ENCODE assay signal across 1 cellular context in the genomic region with DNA sequence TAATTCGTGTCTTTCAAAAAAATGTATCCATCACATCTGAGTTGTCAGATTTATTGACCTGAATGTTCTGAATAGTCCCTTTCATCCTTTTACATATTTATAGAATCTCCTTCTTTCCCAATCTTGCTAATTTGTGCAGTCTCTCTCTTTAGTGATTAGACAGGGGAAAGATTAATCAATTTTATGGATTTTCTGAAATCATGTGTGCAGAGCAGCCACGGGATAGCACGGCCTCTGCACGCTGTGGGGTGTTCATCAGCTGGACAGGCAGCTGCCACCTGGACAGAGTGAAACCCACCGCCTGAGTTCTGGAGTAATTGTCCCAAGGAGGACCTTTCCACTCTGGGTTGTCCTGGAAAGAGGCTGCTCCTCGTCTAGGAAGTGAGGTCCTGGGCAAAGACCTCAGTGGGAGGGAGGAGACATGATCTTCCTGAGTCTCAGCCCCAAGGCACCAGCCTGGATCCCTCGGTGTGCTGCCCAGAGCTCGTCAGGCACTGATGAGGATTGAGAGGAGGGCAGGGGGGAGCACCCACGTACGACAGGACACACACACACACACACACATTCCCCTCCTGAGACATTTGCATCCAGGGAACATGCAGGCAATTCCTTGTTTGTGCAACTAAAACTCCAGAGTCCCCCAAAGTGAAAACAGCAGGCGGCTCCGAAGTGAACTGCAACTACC.
TF ChIP-seq lines count a peak whose summit lies in the region.

No MANE protein-coding gene starts in this region.

TF ChIP-seq in HepG2, 621 proteins besides CTCF, POLR2A, EP300 and RAD21 (continued from another document and continues in another):
- TF ChIP-seq, protein P1, sequence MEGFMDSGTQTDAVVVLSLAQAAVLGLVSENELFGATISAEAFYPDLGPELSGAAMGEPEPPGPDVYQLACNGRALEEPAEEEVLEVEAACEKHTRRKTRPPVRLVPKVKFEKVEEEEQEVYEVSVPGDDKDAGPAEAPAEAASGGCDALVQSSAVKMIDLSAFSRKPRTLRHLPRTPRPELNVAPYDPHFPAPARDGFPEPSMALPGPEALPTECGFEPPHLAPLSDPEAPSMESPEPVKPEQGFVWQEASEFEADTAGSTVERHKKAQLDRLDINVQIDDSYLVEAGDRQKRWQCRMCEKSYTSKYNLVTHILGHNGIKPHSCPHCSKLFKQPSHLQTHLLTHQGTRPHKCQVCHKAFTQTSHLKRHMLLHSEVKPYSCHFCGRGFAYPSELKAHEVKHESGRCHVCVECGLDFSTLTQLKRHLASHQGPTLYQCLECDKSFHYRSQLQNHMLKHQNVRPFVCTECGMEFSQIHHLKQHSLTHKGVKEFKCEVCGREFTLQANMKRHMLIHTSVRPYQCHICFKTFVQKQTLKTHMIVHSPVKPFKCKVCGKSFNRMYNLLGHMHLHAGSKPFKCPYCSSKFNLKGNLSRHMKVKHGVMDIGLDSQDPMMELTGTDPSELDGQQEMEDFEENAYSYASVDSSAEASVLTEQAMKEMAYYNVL (CRISPR knock-in tag; IDR thresholded peaks at IDR 0.05; ENCODE audit: borderline replicate concordance), result 0 out of 2 replicates have a peak, but pooled peaks have one; percentile 6
- TF ChIP-seq SMYD3 (CRISPR knock-in tag; IDR thresholded peaks at IDR 0.05) (no peak), ZNF224 (CRISPR knock-in tag; IDR thresholded peaks at IDR 0.05) (no peak), GFI1 (CRISPR knock-in tag; IDR thresholded peaks at IDR 0.05; ENCODE audit: borderline replicate concordance) (0 out of 2 replicates have a peak, but pooled peaks have one; percentile 9), RFXANK (CRISPR knock-in tag; IDR thresholded peaks at IDR 0.05) (no peak), ZNF34 (CRISPR knock-in tag; IDR thresholded peaks at IDR 0.05; ENCODE audit: borderline replicate concordance) (no peak), GPN1 (CRISPR knock-in tag; IDR thresholded peaks at IDR 0.05; ENCODE audit: borderline replicate concordance) (no peak), ZNF746 (CRISPR knock-in tag; IDR thresholded peaks at IDR 0.05) (0 out of 2 replicates have a peak, but pooled peaks have one; percentile 23), TARDBP (CRISPR knock-in tag; IDR thresholded peaks at IDR 0.05) (0 out of 2 replicates have a peak, but pooled peaks have one; percentile 11), NONO (IDR thresholded peaks at IDR 0.05) (no peak), NONO (CRISPR knock-in tag; conservative IDR thresholded peaks at IDR 0.05) (no peak), ZSCAN9 (CRISPR knock-in tag; IDR thresholded peaks at IDR 0.05; ENCODE audit: borderline replicate concordance) (0 out of 2 replicates have a peak, but pooled peaks have one; percentile 32), CCDC6 (CRISPR knock-in tag; IDR thresholded peaks at IDR 0.05) (peak; percentile 35; the same call in 1 of the 2 replicates), CEBPG (CRISPR knock-in tag; IDR thresholded peaks at IDR 0.05) (peak; percentile 23; the same call in 1 of the 2 replicates), ZNF20 (CRISPR knock-in tag; IDR thresholded peaks at IDR 0.05) (no peak), ATRX (CRISPR knock-in tag; IDR thresholded peaks at IDR 0.05; ENCODE audit: borderline replicate concordance) (no peak), ZSCAN31 (CRISPR knock-in tag; IDR thresholded peaks at IDR 0.05; ENCODE audit: low read depth) (no peak), ZBTB7B (CRISPR knock-in tag; IDR thresholded peaks at IDR 0.05) (0 out of 2 replicates have a peak, but pooled peaks have one; percentile 10), NFKB2 (CRISPR knock-in tag; IDR thresholded peaks at IDR 0.05; ENCODE audit: borderline replicate concordance) (peak; percentile 28; the same call in 1 of the 2 replicates), TAF1 (CRISPR knock-in tag; IDR thresholded peaks at IDR 0.05) (peak; percentile 46; the same call in 1 of the 2 replicates), TCF12 (IDR thresholded peaks at IDR 0.05) (no peak), TCF12 (CRISPR knock-in tag; IDR thresholded peaks at IDR 0.05) (no peak), SATB2 (CRISPR knock-in tag; IDR thresholded peaks at IDR 0.05) (0 out of 2 replicates have a peak, but pooled peaks have one; percentile 37), MED8 (CRISPR knock-in tag; IDR thresholded peaks at IDR 0.05; ENCODE audit: insufficient replicate concordance) (peak; percentile 66), RXRA (CRISPR knock-in tag; IDR thresholded peaks at IDR 0.05) (peak; percentile 33; the same call in 1 of the 2 replicates), MBD4 (IDR thresholded peaks at IDR 0.05; ENCODE audit: borderline replicate concordance, low read length) (no peak), HOXA3 (CRISPR knock-in tag; IDR thresholded peaks at IDR 0.05) (peak; percentile 13; the same call in 1 of the 2 replicates), RFX1 (IDR thresholded peaks at IDR 0.05) (no peak), HIVEP1 (CRISPR knock-in tag; IDR thresholded peaks at IDR 0.05) (0 out of 2 replicates have a peak, but pooled peaks have one; percentile 31), FOXP1 (IDR thresholded peaks at IDR 0.05) (no peak), FOXP1 (CRISPR knock-in tag; IDR thresholded peaks at IDR 0.05) (peak; percentile 5; the same call in 1 of the 2 replicates), ZNF552 (CRISPR knock-in tag; IDR thresholded peaks at IDR 0.05; ENCODE audit: borderline replicate concordance) (no peak), CREM (IDR thresholded peaks at IDR 0.05) (peak; percentile 76), CREM (CRISPR knock-in tag; IDR thresholded peaks at IDR 0.05) (no peak), ZNF180 (CRISPR knock-in tag; IDR thresholded peaks at IDR 0.05; ENCODE audit: borderline replicate concordance, low read depth) (no peak), SP1 (IDR thresholded peaks at IDR 0.05) (no peak), SP1 (CRISPR knock-in tag; IDR thresholded peaks at IDR 0.05) (no peak), KAT2B (IDR thresholded peaks at IDR 0.05; ENCODE audit: borderline replicate concordance, low read depth, low read length) (peak; percentile 90)
- TF ChIP-seq, protein P2, sequence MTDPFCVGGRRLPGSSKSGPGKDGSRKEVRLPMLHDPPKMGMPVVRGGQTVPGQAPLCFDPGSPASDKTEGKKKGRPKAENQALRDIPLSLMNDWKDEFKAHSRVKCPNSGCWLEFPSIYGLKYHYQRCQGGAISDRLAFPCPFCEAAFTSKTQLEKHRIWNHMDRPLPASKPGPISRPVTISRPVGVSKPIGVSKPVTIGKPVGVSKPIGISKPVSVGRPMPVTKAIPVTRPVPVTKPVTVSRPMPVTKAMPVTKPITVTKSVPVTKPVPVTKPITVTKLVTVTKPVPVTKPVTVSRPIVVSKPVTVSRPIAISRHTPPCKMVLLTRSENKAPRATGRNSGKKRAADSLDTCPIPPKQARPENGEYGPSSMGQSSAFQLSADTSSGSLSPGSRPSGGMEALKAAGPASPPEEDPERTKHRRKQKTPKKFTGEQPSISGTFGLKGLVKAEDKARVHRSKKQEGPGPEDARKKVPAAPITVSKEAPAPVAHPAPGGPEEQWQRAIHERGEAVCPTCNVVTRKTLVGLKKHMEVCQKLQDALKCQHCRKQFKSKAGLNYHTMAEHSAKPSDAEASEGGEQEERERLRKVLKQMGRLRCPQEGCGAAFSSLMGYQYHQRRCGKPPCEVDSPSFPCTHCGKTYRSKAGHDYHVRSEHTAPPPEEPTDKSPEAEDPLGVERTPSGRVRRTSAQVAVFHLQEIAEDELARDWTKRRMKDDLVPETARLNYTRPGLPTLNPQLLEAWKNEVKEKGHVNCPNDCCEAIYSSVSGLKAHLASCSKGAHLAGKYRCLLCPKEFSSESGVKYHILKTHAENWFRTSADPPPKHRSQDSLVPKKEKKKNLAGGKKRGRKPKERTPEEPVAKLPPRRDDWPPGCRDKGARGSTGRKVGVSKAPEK (CRISPR knock-in tag; IDR thresholded peaks at IDR 0.05; ENCODE audit: borderline replicate concordance), result no peak
- TF ChIP-seq, protein P3, sequence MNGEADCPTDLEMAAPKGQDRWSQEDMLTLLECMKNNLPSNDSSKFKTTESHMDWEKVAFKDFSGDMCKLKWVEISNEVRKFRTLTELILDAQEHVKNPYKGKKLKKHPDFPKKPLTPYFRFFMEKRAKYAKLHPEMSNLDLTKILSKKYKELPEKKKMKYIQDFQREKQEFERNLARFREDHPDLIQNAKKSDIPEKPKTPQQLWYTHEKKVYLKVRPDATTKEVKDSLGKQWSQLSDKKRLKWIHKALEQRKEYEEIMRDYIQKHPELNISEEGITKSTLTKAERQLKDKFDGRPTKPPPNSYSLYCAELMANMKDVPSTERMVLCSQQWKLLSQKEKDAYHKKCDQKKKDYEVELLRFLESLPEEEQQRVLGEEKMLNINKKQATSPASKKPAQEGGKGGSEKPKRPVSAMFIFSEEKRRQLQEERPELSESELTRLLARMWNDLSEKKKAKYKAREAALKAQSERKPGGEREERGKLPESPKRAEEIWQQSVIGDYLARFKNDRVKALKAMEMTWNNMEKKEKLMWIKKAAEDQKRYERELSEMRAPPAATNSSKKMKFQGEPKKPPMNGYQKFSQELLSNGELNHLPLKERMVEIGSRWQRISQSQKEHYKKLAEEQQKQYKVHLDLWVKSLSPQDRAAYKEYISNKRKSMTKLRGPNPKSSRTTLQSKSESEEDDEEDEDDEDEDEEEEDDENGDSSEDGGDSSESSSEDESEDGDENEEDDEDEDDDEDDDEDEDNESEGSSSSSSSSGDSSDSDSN (CRISPR knock-in tag; IDR thresholded peaks at IDR 0.05), result 0 out of 2 replicates have a peak, but pooled peaks have one; percentile 12
- TF ChIP-seq, protein P4, sequence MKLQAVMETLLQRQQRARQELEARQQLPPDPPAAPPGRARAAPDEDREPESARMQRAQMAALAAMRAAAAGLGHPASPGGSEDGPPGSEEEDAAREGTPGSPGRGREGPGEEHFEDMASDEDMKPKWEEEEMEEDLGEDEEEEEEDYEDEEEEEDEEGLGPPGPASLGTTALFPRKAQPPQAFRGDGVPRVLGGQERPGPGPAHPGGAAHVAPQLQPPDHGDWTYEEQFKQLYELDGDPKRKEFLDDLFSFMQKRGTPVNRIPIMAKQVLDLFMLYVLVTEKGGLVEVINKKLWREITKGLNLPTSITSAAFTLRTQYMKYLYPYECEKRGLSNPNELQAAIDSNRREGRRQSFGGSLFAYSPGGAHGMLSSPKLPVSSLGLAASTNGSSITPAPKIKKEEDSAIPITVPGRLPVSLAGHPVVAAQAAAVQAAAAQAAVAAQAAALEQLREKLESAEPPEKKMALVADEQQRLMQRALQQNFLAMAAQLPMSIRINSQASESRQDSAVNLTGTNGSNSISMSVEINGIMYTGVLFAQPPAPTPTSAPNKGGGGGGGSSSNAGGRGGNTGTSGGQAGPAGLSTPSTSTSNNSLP (IDR thresholded peaks at IDR 0.05; ENCODE audit: low read depth, low read length), result peak; percentile 72
- TF ChIP-seq, protein P5, sequence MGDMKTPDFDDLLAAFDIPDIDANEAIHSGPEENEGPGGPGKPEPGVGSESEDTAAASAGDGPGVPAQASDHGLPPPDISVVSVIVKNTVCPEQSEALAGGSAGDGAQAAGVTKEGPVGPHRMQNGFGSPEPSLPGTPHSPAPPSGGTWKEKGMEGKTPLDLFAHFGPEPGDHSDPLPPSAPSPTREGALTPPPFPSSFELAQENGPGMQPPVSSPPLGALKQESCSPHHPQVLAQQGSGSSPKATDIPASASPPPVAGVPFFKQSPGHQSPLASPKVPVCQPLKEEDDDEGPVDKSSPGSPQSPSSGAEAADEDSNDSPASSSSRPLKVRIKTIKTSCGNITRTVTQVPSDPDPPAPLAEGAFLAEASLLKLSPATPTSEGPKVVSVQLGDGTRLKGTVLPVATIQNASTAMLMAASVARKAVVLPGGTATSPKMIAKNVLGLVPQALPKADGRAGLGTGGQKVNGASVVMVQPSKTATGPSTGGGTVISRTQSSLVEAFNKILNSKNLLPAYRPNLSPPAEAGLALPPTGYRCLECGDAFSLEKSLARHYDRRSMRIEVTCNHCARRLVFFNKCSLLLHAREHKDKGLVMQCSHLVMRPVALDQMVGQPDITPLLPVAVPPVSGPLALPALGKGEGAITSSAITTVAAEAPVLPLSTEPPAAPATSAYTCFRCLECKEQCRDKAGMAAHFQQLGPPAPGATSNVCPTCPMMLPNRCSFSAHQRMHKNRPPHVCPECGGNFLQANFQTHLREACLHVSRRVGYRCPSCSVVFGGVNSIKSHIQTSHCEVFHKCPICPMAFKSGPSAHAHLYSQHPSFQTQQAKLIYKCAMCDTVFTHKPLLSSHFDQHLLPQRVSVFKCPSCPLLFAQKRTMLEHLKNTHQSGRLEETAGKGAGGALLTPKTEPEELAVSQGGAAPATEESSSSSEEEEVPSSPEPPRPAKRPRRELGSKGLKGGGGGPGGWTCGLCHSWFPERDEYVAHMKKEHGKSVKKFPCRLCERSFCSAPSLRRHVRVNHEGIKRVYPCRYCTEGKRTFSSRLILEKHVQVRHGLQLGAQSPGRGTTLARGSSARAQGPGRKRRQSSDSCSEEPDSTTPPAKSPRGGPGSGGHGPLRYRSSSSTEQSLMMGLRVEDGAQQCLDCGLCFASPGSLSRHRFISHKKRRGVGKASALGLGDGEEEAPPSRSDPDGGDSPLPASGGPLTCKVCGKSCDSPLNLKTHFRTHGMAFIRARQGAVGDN (CRISPR knock-in tag; IDR thresholded peaks at IDR 0.05), result peak; percentile 94
- TF ChIP-seq, protein P6, sequence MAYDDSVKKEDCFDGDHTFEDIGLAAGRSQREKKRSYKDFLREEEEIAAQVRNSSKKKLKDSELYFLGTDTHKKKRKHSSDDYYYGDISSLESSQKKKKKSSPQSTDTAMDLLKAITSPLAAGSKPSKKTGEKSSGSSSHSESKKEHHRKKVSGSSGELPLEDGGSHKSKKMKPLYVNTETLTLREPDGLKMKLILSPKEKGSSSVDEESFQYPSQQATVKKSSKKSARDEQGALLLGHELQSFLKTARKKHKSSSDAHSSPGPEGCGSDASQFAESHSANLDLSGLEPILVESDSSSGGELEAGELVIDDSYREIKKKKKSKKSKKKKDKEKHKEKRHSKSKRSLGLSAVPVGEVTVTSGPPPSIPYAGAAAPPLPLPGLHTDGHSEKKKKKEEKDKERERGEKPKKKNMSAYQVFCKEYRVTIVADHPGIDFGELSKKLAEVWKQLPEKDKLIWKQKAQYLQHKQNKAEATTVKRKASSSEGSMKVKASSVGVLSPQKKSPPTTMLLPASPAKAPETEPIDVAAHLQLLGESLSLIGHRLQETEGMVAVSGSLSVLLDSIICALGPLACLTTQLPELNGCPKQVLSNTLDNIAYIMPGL (CRISPR knock-in tag; IDR thresholded peaks at IDR 0.05; ENCODE audit: borderline replicate concordance in 1 of 2, low read depth in 1 of 2), result no peak
- TF ChIP-seq, protein P7, sequence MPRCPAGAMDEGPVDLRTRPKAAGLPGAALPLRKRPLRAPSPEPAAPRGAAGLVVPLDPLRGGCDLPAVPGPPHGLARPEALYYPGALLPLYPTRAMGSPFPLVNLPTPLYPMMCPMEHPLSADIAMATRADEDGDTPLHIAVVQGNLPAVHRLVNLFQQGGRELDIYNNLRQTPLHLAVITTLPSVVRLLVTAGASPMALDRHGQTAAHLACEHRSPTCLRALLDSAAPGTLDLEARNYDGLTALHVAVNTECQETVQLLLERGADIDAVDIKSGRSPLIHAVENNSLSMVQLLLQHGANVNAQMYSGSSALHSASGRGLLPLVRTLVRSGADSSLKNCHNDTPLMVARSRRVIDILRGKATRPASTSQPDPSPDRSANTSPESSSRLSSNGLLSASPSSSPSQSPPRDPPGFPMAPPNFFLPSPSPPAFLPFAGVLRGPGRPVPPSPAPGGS (CRISPR knock-in tag; IDR thresholded peaks at IDR 0.05), result no peak
